ENCODE assay signal across 2 cellular contexts in the genomic region with DNA sequence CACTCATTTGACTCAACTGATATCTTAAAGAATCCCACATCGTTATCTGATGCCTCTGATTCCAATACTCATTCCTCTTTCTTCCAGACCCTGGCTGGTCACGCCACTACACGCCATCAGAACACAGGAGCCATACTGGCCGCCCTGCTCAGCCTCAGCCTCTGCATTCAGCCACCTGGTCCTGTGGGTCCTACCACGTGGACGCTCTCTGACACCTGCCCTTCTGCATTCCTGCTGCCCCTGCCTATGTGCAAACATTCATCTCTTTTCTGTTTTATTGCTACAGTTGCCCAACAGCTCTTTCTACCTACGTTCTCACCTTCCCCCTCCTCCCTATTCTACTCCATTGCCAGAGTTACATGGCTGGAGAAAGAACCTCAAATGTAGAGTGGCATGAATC.
TF ChIP-seq lines count a peak whose summit lies in the region.

No MANE protein-coding gene starts in this region.

TF ChIP-seq in HepG2, 621 proteins besides CTCF, POLR2A, EP300 and RAD21:
- no peak for TF ChIP-seq ZFP62 (CRISPR knock-in tag; IDR thresholded peaks at IDR 0.05)
- peak; percentile 38; the same call in 1 of the 2 replicates for TF ChIP-seq MNT (IDR thresholded peaks at IDR 0.05)

TF ChIP-seq in K562, 482 proteins besides CTCF, POLR2A, EP300 and RAD21:
- TF ChIP-seq ZBTB7A (IDR thresholded peaks at IDR 0.05; ENCODE audit: borderline replicate concordance, control insufficient read depth, low read depth, low read length), result no peak
- TF ChIP-seq ZNF778 (CRISPR knock-in tag; IDR thresholded peaks at IDR 0.05), result no peak
